Comparison of ENCODE assay signal across 8 cellular contexts in genomic region chr19:1251233-1251502, GRCh38. TPM values are rescaled to one million over a fixed set of nuclear protein-coding genes. Genes with fewer than 3 reads are reported as not detected.
DNase-seq lines count a peak whose midpoint lies in the region; ATAC-seq and TF ChIP-seq lines count a peak whose summit lies in the region.

No MANE protein-coding gene starts in this region.

- H3K9me2 ChIP-seq in OCI-LY1 (ENCODE audit: low read depth, low read length), result no peaks in the 10 kb centered on the region

- H3K56ac ChIP-seq in mesendoderm (ENCODE audit: low read length), result peak overlapping the region; percentile 97

- H3K79me2 ChIP-seq in OCI-LY1 (ENCODE audit: insufficient read depth, low read length), result no peaks in the 10 kb centered on the region
- peaks cover 59% of the 10 kb centered on the region for H3K79me2 ChIP-seq in mesendoderm (ENCODE audit: control insufficient read depth, insufficient read depth, low read length)

- peak overlapping the region; percentile 75 for H2BK5ac ChIP-seq in mesendoderm (ENCODE audit: low read length)

- H2AK5ac ChIP-seq in mesendoderm (ENCODE audit: low read length), result peak overlapping the region; percentile 54

- H4K20me1 ChIP-seq in OCI-LY1 (ENCODE audit: insufficient read depth, low read length), result no peaks in the 10 kb centered on the region

- WGBS in mesendoderm (ENCODE audit: extremely low coverage, insufficient coverage, low lambda C conversion rate), result no CpG with 5 or more reads among the region's 11 CpGs

- H3K4me1 ChIP-seq in OCI-LY1 (ENCODE audit: insufficient read depth, low read length, severe bottlenecking) (peaks cover 21% of the 10 kb centered on the region), mesendoderm (ENCODE audit: control insufficient read depth, low read depth, low read length) (no peaks in the 10 kb centered on the region), uterus (peaks cover 0 to 24% of the 10 kb centered on the region in 2 donors)

- no peak for TF ChIP-seq CTCF in OCI-LY1 (IDR thresholded peaks at IDR 0.05; ENCODE audit: low read length)
- TF ChIP-seq CTCF in coronary artery (IDR thresholded peaks at IDR 0.05), result no peak
- no peak for TF ChIP-seq CTCF in uterus (IDR thresholded peaks at IDR 0.05)

- peak overlapping the region; percentile 97 for H3K23ac ChIP-seq in mesendoderm (ENCODE audit: low read length)

- no peak overlapping the region for H2AFZ ChIP-seq in OCI-LY1 (ENCODE audit: low read length)

- no peaks in the 10 kb centered on the region for H3K9me3 ChIP-seq in OCI-LY1 (ENCODE audit: low read length)
- H3K9me3 ChIP-seq in uterus, result no peaks in the 10 kb centered on the region

- H4K5ac ChIP-seq in mesendoderm (ENCODE audit: low read length), result no peak overlapping the region

- H3F3A ChIP-seq in OCI-LY1 (ENCODE audit: insufficient read depth, low read length), result no peaks in the 10 kb centered on the region

- peaks cover 15% of the 10 kb centered on the region for H3K79me1 ChIP-seq in mesendoderm (ENCODE audit: low read length)

- intact Hi-C loops in uterus (cut with DNase I; ENCODE audit: low total_unique reads), result no loop called here

- no peak overlapping the region for H2BK15ac ChIP-seq in mesendoderm (replicated peaks; ENCODE audit: low read depth)

- H3K4me2 ChIP-seq in OCI-LY1 (ENCODE audit: low read length) (peak overlapping the region; percentile 85), mesendoderm (ENCODE audit: low read length) (peak overlapping the region; percentile 94)

- peak overlapping the region; percentile 77 for H4K8ac ChIP-seq in mesendoderm (ENCODE audit: low read depth, low read length)

- peak overlapping the region; percentile 90 for H2BK120ac ChIP-seq in mesendoderm (ENCODE audit: low read depth, low read length)

- H3K9ac ChIP-seq in OCI-LY1 (ENCODE audit: low read length) (peak overlapping the region; percentile 91), mesendoderm (ENCODE audit: low read length) (peak overlapping the region; percentile 96)

- no peak for ATAC-seq in GM18909 (IDR thresholded peaks at IDR 0.05; ENCODE audit: poor library complexity, unreplicated experiment)

- peak overlapping the region; percentile 100 for H3K4ac ChIP-seq in mesendoderm (ENCODE audit: low read depth, low read length)

- DNase-seq in NCI-H748 (lab: John Stamatoyannopoulos, UW; ENCODE audit: unreplicated experiment), result peak; percentile 28
- no peak for DNase-seq in NCI-H748 treated with DMSO at 0.1 percent for 48 hours (lab: John Stamatoyannopoulos, UW)
- DNase-seq in coronary artery (ENCODE audit: low spot score), result no peak
- peak; percentile 73 for DNase-seq in mesendoderm
- peak; percentile 67 to 78 for DNase-seq in uterus
- DNase-seq in mucosa of gallbladder (ENCODE audit: low spot score), result no peak

- H3K27ac ChIP-seq in OCI-LY1 (ENCODE audit: low read depth, low read length, poor library complexity, severe bottlenecking) (peak overlapping the region; percentile 95), coronary artery (peak overlapping the region; percentile 93 to 100), mesendoderm (ENCODE audit: low read depth, low read length) (peak overlapping the region; percentile 91), uterus (peak overlapping the region; percentile 96 to 98)

- H3K36me3 ChIP-seq in OCI-LY1 (ENCODE audit: insufficient read depth, low read length) (peaks cover 33% of the 10 kb centered on the region), mesendoderm (ENCODE audit: control insufficient read depth, insufficient read depth, low read length) (peaks cover 18% of the 10 kb centered on the region), uterus (no peaks in the 10 kb centered on the region)

- no peaks in the 10 kb centered on the region for H3K27me3 ChIP-seq in OCI-LY1 (ENCODE audit: insufficient read depth, low read length)
- H3K27me3 ChIP-seq in mesendoderm (ENCODE audit: insufficient read depth, low read length, poor library complexity), result no peaks in the 10 kb centered on the region
- no peaks in the 10 kb centered on the region for H3K27me3 ChIP-seq in uterus

- no peak for TF ChIP-seq POLR2A in uterus (IDR thresholded peaks at IDR 0.05)

- H3K18ac ChIP-seq in mesendoderm (ENCODE audit: low read length), result peak overlapping the region; percentile 99

- H3K4me3 ChIP-seq in OCI-LY1 (ENCODE audit: low read depth, low read length, poor library complexity, severe bottlenecking) (peak overlapping the region; percentile 76), coronary artery (peak overlapping the region; percentile 96), mesendoderm (ENCODE audit: low read length) (peak overlapping the region; percentile 77), uterus (peak overlapping the region; percentile 70 to 86)

RNA-seq across cellular contexts. Expression of gene MIDN, which starts 2.8 kb away (rescaled TPM):
- polyA plus RNA-seq in mesendoderm (2013, experiment 1 of 2), result 133 TPM
- 131 TPM for polyA plus RNA-seq in mesendoderm (2013, experiment 2 of 2)
- total RNA-seq in uterus (100 to 1,000 TPM in 1 of 4 donors, 10 to 100 TPM in 2, under 1 TPM in 1; 0.77 to 108 (median 15.0) TPM), mucosa of gallbladder (127 TPM)

RNA-seq across cellular contexts. Expression of gene ATP5F1D, which starts 9.6 kb away (rescaled TPM):
- polyA plus RNA-seq in mesendoderm (2013, experiment 1 of 2), result 127 TPM
- 122 TPM for polyA plus RNA-seq in mesendoderm (2013, experiment 2 of 2)
- total RNA-seq in uterus, result 100 to 1,000 TPM in 2 of 4 donors, 10 to 100 TPM in 1, 1 to 10 TPM in 1; 4.7 to 164 (median 68.9) TPM
- total RNA-seq in mucosa of gallbladder, result 213 TPM

RNA-seq across cellular contexts. Expression of gene CBARP, which starts 13.4 kb away (rescaled TPM):
- 3.2 TPM for polyA plus RNA-seq in mesendoderm (2013, experiment 1 of 2)
- polyA plus RNA-seq in mesendoderm (2013, experiment 2 of 2), result 3.5 TPM
- 1 to 10 TPM in 2 of 4 donors, under 1 TPM in 1, not detected in 1; 0.26 to 1.5 (median 1.0) TPM for total RNA-seq in uterus
- 1.1 TPM for total RNA-seq in mucosa of gallbladder

RNA-seq across cellular contexts. Expression of gene CIRBP, which starts 18.0 kb away (rescaled TPM):
- 93.3 TPM for polyA plus RNA-seq in mesendoderm (2013, experiment 1 of 2)
- 93.6 TPM for polyA plus RNA-seq in mesendoderm (2013, experiment 2 of 2)
- 100 to 1,000 TPM; 235 to 950 (median 535) TPM for total RNA-seq in uterus
- 382 TPM for total RNA-seq in mucosa of gallbladder

RNA-seq across cellular contexts. Expression of gene FAM174C, which starts 24.2 kb away (rescaled TPM):
- 55.7 TPM for polyA plus RNA-seq in mesendoderm (2013, experiment 1 of 2)
- polyA plus RNA-seq in mesendoderm (2013, experiment 2 of 2), result 57.0 TPM
- total RNA-seq in uterus, result 10 to 100 TPM in 2 of 4 donors, 1 to 10 TPM in 2; 2.1 to 24.3 (median 7.1) TPM
- 57.6 TPM for total RNA-seq in mucosa of gallbladder

Comparison
In these comparisons a context has a peak if more than half of its experiments do, and no peak if none do; other contexts are left out.
1. DNase-seq: peak in NCI-H748 (single experiment), mesendoderm (single experiment) and uterus (2 of 2); none in NCI-H748 treated with DMSO at 0.1 percent for 48 hours (single experiment), coronary artery (single experiment) and mucosa of gallbladder (single experiment).
2. Peak in every context shown above with its lines, with median percentiles within 50 percentile points of each other: H3K27ac ChIP-seq and H3K4me3 ChIP-seq.